In the genomic region with DNA sequence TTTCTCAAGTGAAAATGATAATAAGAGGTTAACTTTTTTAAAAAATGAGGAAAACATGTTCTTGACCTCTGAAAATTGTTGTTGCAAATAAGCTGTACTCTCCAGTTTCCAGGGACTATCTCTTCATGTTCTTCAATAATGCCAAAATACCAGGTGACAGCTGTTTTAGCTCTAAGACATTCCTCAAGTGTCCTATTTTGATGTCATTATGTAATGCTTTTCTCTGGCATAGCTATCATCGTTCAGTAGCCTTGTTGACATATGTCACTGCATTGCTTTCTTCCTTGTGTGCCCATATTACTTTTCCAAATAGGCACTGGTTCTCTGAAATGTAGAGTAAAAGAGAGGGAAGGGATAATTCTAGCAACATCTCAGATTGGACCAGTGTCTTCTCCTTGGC, we compare ENCODE assay signal across 15 cellular contexts. TPM values are rescaled to one million over a fixed set of nuclear protein-coding genes. Genes with fewer than 3 reads are reported as not detected.
DNase-seq lines count a peak whose midpoint lies in the region; TF ChIP-seq lines count a peak whose summit lies in the region.
"Had no signal": no experiment of that assay in that cellular context is flagged by ENCODE, and none has a peak within 500 bp of the region (broad histone marks: within the 10 kb centered on the region; RNA-seq: fewer than 3 reads in every experiment).

No MANE protein-coding gene starts in this region.

- no peak overlapping the region for H3K27ac ChIP-seq in osteoblast (ENCODE audit: low read depth, low read length)
- no peak overlapping the region for H3K27ac ChIP-seq in coronary artery
- H3K27ac ChIP-seq in mesenchymal stem cell (ENCODE audit: low read length, poor library complexity, severe bottlenecking) = no peak overlapping the region
- H3K27ac ChIP-seq: BLaER1 treated with 17β-estradiol and CSF1 and Interleukin-3, amounts not matched to agents 10 nM and 100 nM; HL-60 had no signal

- no peaks in the 10 kb centered on the region for H3K9me3 ChIP-seq in osteoblast (ENCODE audit: low read depth, low read length)
- H3K9me3 ChIP-seq in mesenchymal stem cell (ENCODE audit: control insufficient read depth, low read length) = no peaks in the 10 kb centered on the region

- H4K8ac ChIP-seq in mesenchymal stem cell (ENCODE audit: low read length) = no peak overlapping the region

- no peaks in the 10 kb centered on the region for H4K20me1 ChIP-seq in osteoblast (ENCODE audit: insufficient read depth, low read length)

- H3K27me3 ChIP-seq in osteoblast (ENCODE audit: insufficient read depth, low read length) (no peaks in the 10 kb centered on the region), mesenchymal stem cell (ENCODE audit: control insufficient read depth in 1 of 2, insufficient read depth in 1 of 2, low read length in 2 of 2) (no peaks in the 10 kb centered on the region)
- H3K27me3 ChIP-seq: BLaER1 treated with 17β-estradiol and CSF1 and Interleukin-3, amounts not matched to agents 10 nM and 100 nM had no signal

- H3K4ac ChIP-seq in mesenchymal stem cell (ENCODE audit: low read depth in 1 of 2, low read length in 2 of 2) = no peak overlapping the region

- DNase-seq in NCI-H2227 treated with DMSO at 0.1 percent for 48 hours (lab: John Stamatoyannopoulos, UW) (peak; percentile 2), NCI-H2227 (lab: John Stamatoyannopoulos, UW; ENCODE audit: unreplicated experiment) (no peak), G401 (ENCODE audit: low spot score) (peak; percentile 73), cerebellar cortex (ENCODE audit: low spot score) (peak; percentile 74), osteoblast (ENCODE audit: insufficient read length, low spot score, missing footprints) (peak; percentile 19), GM13976 (ENCODE audit: low spot score) (no peak), coronary artery (ENCODE audit: low spot score) (no peak), mesenchymal stem cell (no peak)
- DNase-seq: ACHN; CD4-positive, CD25-positive, alpha-beta regulatory T cell; DMS53; H7 had no signal

- in situ Hi-C loops in G401 (cut with HindIII; ENCODE audit: low sequenced_read_pairs) (no loop called here), GM13976 (cut with MboI; ENCODE audit: low sequenced_read_pairs, unreplicated experiment) (no loop called here)

- H3K4me1 ChIP-seq in osteoblast (ENCODE audit: insufficient read depth, low read length) (no peaks in the 10 kb centered on the region), mesenchymal stem cell (ENCODE audit: control insufficient read depth, insufficient read depth, low read depth, low read length) (no peaks in the 10 kb centered on the region)

- H3K4me2 ChIP-seq in osteoblast (ENCODE audit: insufficient read depth, low read length) = no peak overlapping the region
- no peak overlapping the region for H3K4me2 ChIP-seq in mesenchymal stem cell (ENCODE audit: low read length, poor library complexity, severe bottlenecking)
- H3K4me2 ChIP-seq: BLaER1 treated with 17β-estradiol and CSF1 and Interleukin-3, amounts not matched to agents 10 nM and 100 nM; GM23338 had no signal

- H2BK5ac ChIP-seq in mesenchymal stem cell (ENCODE audit: low read depth, low read length, poor library complexity, severe bottlenecking) = no peak overlapping the region

- no peaks in the 10 kb centered on the region for H3K79me1 ChIP-seq in mesenchymal stem cell (replicated peaks; ENCODE audit: low read length, poor library complexity, severe bottlenecking)

- H2BK12ac ChIP-seq in mesenchymal stem cell (ENCODE audit: low read length in 2 of 2) = no peak overlapping the region

- no peak overlapping the region for H3K23ac ChIP-seq in mesenchymal stem cell (ENCODE audit: low read length in 2 of 2)

- no peaks in the 10 kb centered on the region for H3K36me3 ChIP-seq in osteoblast (ENCODE audit: insufficient read depth, low read length)
- peaks cover 0 to 2% of the 10 kb centered on the region in 2 experiments for H3K36me3 ChIP-seq in mesenchymal stem cell (ENCODE audit: control insufficient read depth in 1 of 2, insufficient read depth in 2 of 2, low read depth in 1 of 2, low read length in 2 of 2)

- H3K18ac ChIP-seq in mesenchymal stem cell (ENCODE audit: low read depth in 1 of 2, low read length in 2 of 2) = no peak overlapping the region

- 80% methylated on average over 1 of the region's 1 CpG for WGBS in mesenchymal stem cell

- H3K4me3 ChIP-seq in osteoblast (ENCODE audit: insufficient read depth, low read length) (no peak overlapping the region), coronary artery (no peak overlapping the region), mesenchymal stem cell (ENCODE audit: insufficient read depth in 1 of 2, low read depth in 1 of 2, low read length in 2 of 2) (no peak overlapping the region)
- H3K4me3 ChIP-seq: BLaER1 treated with 17β-estradiol and CSF1 and Interleukin-3, amounts not matched to agents 10 nM and 100 nM; GM23338 had no signal

- no peak overlapping the region for H4K91ac ChIP-seq in mesenchymal stem cell (ENCODE audit: low read length)

- no peak overlapping the region for H2AFZ ChIP-seq in osteoblast (ENCODE audit: low read length)
- no peak overlapping the region for H2AFZ ChIP-seq in mesenchymal stem cell (ENCODE audit: low read depth, low read length)
- H2AFZ ChIP-seq: GM23338 had no signal

- no peaks in the 10 kb centered on the region for H3K79me2 ChIP-seq in osteoblast (ENCODE audit: insufficient read depth, low read length)

- TF ChIP-seq CTCF in osteoblast (IDR thresholded peaks at IDR 0.05; ENCODE audit: extremely low read depth, low read depth, low read length) (no peak), GM13976 (IDR thresholded peaks at IDR 0.05; ENCODE audit: borderline replicate concordance, control extremely low read depth, extremely low read depth, insufficient read depth, missing control alignments) (no peak), coronary artery (IDR thresholded peaks at IDR 0.05) (no peak)

- no peak overlapping the region for H3K14ac ChIP-seq in mesenchymal stem cell (ENCODE audit: low read length in 2 of 2)

- H2AK5ac ChIP-seq in mesenchymal stem cell (ENCODE audit: low read length, severe bottlenecking) = no peak overlapping the region

- H2BK120ac ChIP-seq in mesenchymal stem cell (ENCODE audit: low read depth, low read length) = no peak overlapping the region

- no peak overlapping the region for H2BK15ac ChIP-seq in mesenchymal stem cell (ENCODE audit: low read depth, poor library complexity, severe bottlenecking)

- H3K9ac ChIP-seq in mesenchymal stem cell (ENCODE audit: low read length) = no peak overlapping the region
- H3K9ac ChIP-seq: BLaER1 treated with 17β-estradiol and CSF1 and Interleukin-3, amounts not matched to agents 10 nM and 100 nM had no signal

RNA-seq across cellular contexts. Expression of a gene that starts 5.7 kb away (rescaled TPM):
- total RNA-seq in G401 (2014; rRNA removed; shearing (Covaris generic)) = 3.7 TPM in 1 of 2 replicates, not detected in the other
- total RNA-seq in osteoblast = 5.8 and 5.9 TPM in 2 replicates
- 200 TPM for polyA plus RNA-seq in mesenchymal stem cell (2013, experiment 1 of 2)
- polyA plus RNA-seq in mesenchymal stem cell (2013, experiment 2 of 2) = 198 TPM
- total RNA-seq: GM23338 had no signal

Comparison
In these comparisons a context has a peak if more than half of its experiments do, and no peak if none do; other contexts are left out.
1. DNase-seq: peak in NCI-H2227 treated with DMSO at 0.1 percent for 48 hours (single experiment), G401 (single experiment), cerebellar cortex (single experiment) and osteoblast (single experiment); none in NCI-H2227 (single experiment), GM13976 (single experiment), coronary artery (single experiment) and mesenchymal stem cell (single experiment).